Comparison of ENCODE assay signal across 1 cellular context in the genomic region with DNA sequence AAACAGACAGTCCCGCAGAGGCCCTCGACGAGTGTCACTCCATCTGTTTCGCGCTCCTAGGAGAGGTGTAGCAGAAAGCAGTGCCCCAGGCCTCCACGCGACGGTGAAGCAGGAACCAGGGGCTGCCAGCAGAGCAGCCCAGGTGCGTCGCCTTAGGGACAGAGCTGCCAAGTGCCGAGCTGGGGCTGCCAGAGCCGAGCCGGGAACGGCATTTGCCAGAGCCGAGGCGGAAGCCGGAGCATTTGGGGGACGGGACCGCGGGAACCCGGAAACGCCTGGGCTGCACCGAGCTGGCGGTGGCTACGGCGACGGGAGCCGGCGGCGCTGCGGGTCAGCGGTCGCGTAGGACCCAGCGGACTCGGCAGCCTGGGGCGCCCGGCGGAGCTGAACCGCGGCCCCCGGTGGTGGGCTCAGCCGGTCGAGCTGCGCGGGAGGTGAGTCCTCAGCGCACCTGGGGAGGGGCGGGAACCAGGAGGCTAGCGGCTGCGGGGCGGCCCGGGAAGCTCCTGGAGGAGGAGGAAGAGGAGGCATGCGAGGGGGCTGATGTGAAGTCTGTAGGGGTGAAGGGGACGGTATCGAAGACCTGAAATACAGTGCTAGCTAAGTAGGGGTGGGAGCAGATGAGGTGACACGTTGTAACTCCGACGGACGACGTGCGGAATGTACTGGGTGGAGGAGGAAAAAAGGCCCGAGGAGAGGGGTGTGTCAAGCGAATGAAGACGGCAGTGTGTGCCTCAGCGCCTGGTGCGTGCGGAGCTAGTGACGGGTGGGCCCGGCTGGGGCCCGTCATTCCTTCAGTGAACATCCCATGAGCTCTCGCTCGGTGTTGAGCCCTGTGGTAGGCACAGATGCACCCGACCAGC.
TF ChIP-seq lines count a peak whose summit lies in the region.

A gene (plus strand): TSS at position 268 of the 863 bp plus-strand sequence. CDS start 23,559 bp downstream, outside the sequence.

TF ChIP-seq in HEK293, 187 proteins besides CTCF, POLR2A, EP300 and RAD21 (continued from another document and continues in another):
- TF ChIP-seq, protein P1, sequence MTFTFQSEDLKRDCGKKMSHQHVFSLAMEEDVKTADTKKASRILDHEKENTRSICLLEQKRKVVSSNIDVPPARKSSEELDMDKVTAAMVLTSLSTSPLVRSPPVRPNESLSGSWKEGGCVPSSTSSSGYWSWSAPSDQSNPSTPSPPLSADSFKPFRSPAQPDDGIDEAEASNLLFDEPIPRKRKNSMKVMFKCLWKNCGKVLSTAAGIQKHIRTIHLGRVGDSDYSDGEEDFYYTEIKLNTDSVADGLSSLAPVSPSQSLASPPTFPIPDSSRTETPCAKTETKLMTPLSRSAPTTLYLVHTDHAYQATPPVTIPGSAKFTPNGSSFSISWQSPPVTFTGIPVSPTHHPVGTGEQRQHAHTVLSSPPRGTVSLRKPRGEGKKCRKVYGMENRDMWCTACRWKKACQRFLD (tag by site-specific recombination; IDR thresholded peaks at IDR 0.05) = no peak
- TF ChIP-seq ZBTB7A (tag by site-specific recombination; IDR thresholded peaks at IDR 0.05; ENCODE audit: low read depth) (no peak; the same call in 1 of the 2 replicates), ZIC2 (tag by site-specific recombination; IDR thresholded peaks at IDR 0.05) (peak; percentile 56; the same call in 1 of the 2 replicates), ZNF785 (tag by site-specific recombination; IDR thresholded peaks at IDR 0.05) (no peak), IKZF3 (tag by site-specific recombination; IDR thresholded peaks at IDR 0.05) (peak; percentile 46), ZNF133 (tag by site-specific recombination; IDR thresholded peaks at IDR 0.05) (no peak), WT1 (tag by site-specific recombination; IDR thresholded peaks at IDR 0.05) (no peak), ZNF2 (tag by site-specific recombination; IDR thresholded peaks at IDR 0.05) (peak; percentile 96), ZBTB17 (tag by site-specific recombination; IDR thresholded peaks at IDR 0.05) (peak; percentile 98), ZBTB1 (tag by site-specific recombination; IDR thresholded peaks at IDR 0.05) (no peak), ZNF426 (tag by site-specific recombination; IDR thresholded peaks at IDR 0.05) (no peak), OVOL3 (tag by site-specific recombination; IDR thresholded peaks at IDR 0.05) (0 out of 2 replicates have a peak, but pooled peaks have one; percentile 14), ZNF514 (tag by site-specific recombination; IDR thresholded peaks at IDR 0.05) (no peak), ZNF558 (tag by site-specific recombination; IDR thresholded peaks at IDR 0.05) (no peak), ZNF707 (tag by site-specific recombination; IDR thresholded peaks at IDR 0.05) (no peak), ZNF24 (tag by site-specific recombination; IDR thresholded peaks at IDR 0.05) (peak; percentile 80; the same call in 1 of the 2 replicates), ZNF404 (tag by site-specific recombination; IDR thresholded peaks at IDR 0.05) (no peak), ZNF274 (IDR thresholded peaks at IDR 0.05; ENCODE audit: low read length) (no peak), ZNF274 (tag by site-specific recombination; IDR thresholded peaks at IDR 0.05; ENCODE audit: borderline replicate concordance) (no peak), KLF1 (tag by site-specific recombination; IDR thresholded peaks at IDR 0.05) (peak; percentile 67), ZNF239 (tag by site-specific recombination; IDR thresholded peaks at IDR 0.05) (no peak), ZNF664 (tag by site-specific recombination; IDR thresholded peaks at IDR 0.05) (0 out of 2 replicates have a peak, but pooled peaks have one; percentile 21), ZNF112 (tag by site-specific recombination; IDR thresholded peaks at IDR 0.05) (no peak), ZNF311 (tag by site-specific recombination; IDR thresholded peaks at IDR 0.05; ENCODE audit: borderline replicate concordance) (no peak), ZFP69B (tag by site-specific recombination; IDR thresholded peaks at IDR 0.05) (peak; percentile 99), ZNF394 (tag by site-specific recombination; IDR thresholded peaks at IDR 0.05; ENCODE audit: borderline replicate concordance) (peak; percentile 53; the same call in 1 of the 2 replicates), ZNF658 (tag by site-specific recombination; IDR thresholded peaks at IDR 0.05) (no peak), ZEB2 (tag by site-specific recombination; IDR thresholded peaks at IDR 0.05) (no peak; the same call in 1 of the 2 replicates), ZFP37 (tag by site-specific recombination; IDR thresholded peaks at IDR 0.05) (peak; percentile 97), ZNF211 (tag by site-specific recombination; IDR thresholded peaks at IDR 0.05; ENCODE audit: low read depth) (no peak), KLF10 (tag by site-specific recombination; IDR thresholded peaks at IDR 0.05) (peak; percentile 91; the same call in 1 of the 2 replicates), ZNF624 (tag by site-specific recombination; IDR thresholded peaks at IDR 0.05) (no peak), GLIS2 (tag by site-specific recombination; IDR thresholded peaks at IDR 0.05) (peak; percentile 82; the same call in 1 of the 2 replicates), MYNN (tag by site-specific recombination; IDR thresholded peaks at IDR 0.05; ENCODE audit: borderline replicate concordance) (0 out of 2 replicates have a peak, but pooled peaks have one; percentile 18)
- TF ChIP-seq, protein P2, sequence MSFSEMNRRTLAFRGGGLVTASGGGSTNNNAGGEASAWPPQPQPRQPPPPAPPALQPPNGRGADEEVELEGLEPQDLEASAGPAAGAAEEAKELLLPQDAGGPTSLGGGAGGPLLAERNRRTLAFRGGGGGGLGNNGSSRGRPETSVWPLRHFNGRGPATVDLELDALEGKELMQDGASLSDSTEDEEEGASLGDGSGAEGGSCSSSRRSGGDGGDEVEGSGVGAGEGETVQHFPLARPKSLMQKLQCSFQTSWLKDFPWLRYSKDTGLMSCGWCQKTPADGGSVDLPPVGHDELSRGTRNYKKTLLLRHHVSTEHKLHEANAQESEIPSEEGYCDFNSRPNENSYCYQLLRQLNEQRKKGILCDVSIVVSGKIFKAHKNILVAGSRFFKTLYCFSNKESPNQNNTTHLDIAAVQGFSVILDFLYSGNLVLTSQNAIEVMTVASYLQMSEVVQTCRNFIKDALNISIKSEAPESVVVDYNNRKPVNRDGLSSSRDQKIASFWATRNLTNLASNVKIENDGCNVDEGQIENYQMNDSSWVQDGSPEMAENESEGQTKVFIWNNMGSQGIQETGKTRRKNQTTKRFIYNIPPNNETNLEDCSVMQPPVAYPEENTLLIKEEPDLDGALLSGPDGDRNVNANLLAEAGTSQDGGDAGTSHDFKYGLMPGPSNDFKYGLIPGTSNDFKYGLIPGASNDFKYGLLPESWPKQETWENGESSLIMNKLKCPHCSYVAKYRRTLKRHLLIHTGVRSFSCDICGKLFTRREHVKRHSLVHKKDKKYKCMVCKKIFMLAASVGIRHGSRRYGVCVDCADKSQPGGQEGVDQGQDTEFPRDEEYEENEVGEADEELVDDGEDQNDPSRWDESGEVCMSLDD (tag by site-specific recombination; IDR thresholded peaks at IDR 0.05) = peak; percentile 70; the same call in 1 of the 2 replicates
- TF ChIP-seq, protein P3, sequence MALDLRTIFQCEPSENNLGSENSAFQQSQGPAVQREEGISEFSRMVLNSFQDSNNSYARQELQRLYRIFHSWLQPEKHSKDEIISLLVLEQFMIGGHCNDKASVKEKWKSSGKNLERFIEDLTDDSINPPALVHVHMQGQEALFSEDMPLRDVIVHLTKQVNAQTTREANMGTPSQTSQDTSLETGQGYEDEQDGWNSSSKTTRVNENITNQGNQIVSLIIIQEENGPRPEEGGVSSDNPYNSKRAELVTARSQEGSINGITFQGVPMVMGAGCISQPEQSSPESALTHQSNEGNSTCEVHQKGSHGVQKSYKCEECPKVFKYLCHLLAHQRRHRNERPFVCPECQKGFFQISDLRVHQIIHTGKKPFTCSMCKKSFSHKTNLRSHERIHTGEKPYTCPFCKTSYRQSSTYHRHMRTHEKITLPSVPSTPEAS (tag by site-specific recombination; IDR thresholded peaks at IDR 0.05) = peak; percentile 87
- TF ChIP-seq, protein P4, sequence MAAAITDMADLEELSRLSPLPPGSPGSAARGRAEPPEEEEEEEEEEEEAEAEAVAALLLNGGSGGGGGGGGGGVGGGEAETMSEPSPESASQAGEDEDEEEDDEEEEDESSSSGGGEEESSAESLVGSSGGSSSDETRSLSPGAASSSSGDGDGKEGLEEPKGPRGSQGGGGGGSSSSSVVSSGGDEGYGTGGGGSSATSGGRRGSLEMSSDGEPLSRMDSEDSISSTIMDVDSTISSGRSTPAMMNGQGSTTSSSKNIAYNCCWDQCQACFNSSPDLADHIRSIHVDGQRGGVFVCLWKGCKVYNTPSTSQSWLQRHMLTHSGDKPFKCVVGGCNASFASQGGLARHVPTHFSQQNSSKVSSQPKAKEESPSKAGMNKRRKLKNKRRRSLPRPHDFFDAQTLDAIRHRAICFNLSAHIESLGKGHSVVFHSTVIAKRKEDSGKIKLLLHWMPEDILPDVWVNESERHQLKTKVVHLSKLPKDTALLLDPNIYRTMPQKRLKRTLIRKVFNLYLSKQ (tag by site-specific recombination; IDR thresholded peaks at IDR 0.05; ENCODE audit: borderline replicate concordance) = peak; percentile 48; the same call in 1 of the 2 replicates
- TF ChIP-seq, protein P5, sequence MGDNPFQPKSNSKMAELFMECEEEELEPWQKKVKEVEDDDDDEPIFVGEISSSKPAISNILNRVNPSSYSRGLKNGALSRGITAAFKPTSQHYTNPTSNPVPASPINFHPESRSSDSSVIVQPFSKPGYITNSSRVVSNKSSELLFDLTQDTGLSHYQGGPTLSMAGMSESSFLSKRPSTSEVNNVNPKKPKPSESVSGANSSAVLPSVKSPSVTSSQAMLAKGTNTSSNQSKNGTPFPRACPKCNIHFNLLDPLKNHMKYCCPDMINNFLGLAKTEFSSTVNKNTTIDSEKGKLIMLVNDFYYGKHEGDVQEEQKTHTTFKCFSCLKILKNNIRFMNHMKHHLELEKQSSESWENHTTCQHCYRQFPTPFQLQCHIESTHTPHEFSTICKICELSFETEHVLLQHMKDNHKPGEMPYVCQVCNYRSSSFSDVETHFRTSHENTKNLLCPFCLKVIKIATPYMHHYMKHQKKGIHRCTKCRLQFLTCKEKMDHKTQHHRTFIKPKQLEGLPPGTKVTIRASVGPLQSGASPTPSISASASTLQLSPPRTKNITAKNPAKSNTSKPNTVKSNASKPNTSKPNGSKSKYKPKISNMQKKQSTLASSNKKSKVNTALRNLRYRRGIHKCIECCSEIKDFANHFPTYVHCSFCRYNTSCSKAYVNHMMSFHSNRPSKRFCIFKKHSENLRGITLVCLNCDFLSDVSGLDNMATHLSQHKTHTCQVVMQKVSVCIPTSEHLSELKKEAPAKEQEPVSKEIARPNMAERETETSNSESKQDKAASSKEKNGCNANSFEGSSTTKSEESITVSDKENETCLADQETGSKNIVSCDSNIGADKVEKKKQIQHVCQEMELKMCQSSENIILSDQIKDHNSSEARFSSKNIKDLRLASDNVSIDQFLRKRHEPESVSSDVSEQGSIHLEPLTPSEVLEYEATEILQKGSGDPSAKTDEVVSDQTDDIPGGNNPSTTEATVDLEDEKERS (tag by site-specific recombination; IDR thresholded peaks at IDR 0.05) = peak; percentile 43; the same call in 1 of the 2 replicates
- TF ChIP-seq, protein P6, sequence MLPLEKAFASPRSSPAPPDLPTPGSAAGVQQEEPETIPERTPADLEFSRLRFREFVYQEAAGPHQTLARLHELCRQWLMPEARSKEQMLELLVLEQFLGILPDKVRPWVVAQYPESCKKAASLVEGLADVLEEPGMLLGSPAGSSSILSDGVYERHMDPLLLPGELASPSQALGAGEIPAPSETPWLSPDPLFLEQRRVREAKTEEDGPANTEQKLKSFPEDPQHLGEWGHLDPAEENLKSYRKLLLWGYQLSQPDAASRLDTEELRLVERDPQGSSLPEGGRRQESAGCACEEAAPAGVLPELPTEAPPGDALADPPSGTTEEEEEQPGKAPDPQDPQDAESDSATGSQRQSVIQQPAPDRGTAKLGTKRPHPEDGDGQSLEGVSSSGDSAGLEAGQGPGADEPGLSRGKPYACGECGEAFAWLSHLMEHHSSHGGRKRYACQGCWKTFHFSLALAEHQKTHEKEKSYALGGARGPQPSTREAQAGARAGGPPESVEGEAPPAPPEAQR (tag by site-specific recombination; IDR thresholded peaks at IDR 0.05) = no peak
- TF ChIP-seq, protein P7, sequence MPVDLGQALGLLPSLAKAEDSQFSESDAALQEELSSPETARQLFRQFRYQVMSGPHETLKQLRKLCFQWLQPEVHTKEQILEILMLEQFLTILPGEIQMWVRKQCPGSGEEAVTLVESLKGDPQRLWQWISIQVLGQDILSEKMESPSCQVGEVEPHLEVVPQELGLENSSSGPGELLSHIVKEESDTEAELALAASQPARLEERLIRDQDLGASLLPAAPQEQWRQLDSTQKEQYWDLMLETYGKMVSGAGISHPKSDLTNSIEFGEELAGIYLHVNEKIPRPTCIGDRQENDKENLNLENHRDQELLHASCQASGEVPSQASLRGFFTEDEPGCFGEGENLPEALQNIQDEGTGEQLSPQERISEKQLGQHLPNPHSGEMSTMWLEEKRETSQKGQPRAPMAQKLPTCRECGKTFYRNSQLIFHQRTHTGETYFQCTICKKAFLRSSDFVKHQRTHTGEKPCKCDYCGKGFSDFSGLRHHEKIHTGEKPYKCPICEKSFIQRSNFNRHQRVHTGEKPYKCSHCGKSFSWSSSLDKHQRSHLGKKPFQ (tag by site-specific recombination; IDR thresholded peaks at IDR 0.05) = 0 out of 2 replicates have a peak, but pooled peaks have one; percentile 23
- TF ChIP-seq, protein P8, sequence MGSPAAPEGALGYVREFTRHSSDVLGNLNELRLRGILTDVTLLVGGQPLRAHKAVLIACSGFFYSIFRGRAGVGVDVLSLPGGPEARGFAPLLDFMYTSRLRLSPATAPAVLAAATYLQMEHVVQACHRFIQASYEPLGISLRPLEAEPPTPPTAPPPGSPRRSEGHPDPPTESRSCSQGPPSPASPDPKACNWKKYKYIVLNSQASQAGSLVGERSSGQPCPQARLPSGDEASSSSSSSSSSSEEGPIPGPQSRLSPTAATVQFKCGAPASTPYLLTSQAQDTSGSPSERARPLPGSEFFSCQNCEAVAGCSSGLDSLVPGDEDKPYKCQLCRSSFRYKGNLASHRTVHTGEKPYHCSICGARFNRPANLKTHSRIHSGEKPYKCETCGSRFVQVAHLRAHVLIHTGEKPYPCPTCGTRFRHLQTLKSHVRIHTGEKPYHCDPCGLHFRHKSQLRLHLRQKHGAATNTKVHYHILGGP (tag by site-specific recombination; IDR thresholded peaks at IDR 0.05) = no peak
